7 cellular contexts compared by ENCODE assay signal in the genomic region with DNA sequence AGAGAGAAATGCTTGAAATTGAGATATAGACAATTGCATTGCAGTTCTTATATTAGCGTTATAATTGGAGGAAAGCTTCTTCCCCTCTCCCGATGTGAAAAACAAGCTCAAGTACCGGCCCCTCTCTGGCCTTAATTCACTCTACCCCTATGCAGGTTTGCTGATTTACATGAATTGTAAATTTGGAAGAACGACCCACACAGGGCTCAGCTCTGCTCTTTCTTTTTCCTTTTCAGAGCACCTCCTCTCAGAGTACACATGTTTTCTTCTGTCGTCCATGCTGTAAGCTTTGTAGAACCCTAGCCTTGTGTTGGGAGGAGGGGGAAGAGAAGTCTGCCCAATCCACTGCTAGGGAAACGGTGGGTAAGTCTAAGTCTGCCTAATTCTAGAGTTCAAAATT.
"Had no signal": no experiment of that assay in that cellular context is flagged by ENCODE, and none has a peak within 500 bp of the region (broad histone marks: within the 10 kb centered on the region; RNA-seq: fewer than 3 reads in every experiment).

No MANE protein-coding gene starts in this region.

- DNase-seq: GOT3, HCEC 1CT, IMR-90, KG1 had no signal

- H3K4me3 ChIP-seq: K562 had no signal

- ATAC-seq: K562 had no signal

- FAIRE-seq: H54, HTR-8/SVneo, K562 had no signal
